ENCODE assay signal across 8 cellular contexts in the genomic region with DNA sequence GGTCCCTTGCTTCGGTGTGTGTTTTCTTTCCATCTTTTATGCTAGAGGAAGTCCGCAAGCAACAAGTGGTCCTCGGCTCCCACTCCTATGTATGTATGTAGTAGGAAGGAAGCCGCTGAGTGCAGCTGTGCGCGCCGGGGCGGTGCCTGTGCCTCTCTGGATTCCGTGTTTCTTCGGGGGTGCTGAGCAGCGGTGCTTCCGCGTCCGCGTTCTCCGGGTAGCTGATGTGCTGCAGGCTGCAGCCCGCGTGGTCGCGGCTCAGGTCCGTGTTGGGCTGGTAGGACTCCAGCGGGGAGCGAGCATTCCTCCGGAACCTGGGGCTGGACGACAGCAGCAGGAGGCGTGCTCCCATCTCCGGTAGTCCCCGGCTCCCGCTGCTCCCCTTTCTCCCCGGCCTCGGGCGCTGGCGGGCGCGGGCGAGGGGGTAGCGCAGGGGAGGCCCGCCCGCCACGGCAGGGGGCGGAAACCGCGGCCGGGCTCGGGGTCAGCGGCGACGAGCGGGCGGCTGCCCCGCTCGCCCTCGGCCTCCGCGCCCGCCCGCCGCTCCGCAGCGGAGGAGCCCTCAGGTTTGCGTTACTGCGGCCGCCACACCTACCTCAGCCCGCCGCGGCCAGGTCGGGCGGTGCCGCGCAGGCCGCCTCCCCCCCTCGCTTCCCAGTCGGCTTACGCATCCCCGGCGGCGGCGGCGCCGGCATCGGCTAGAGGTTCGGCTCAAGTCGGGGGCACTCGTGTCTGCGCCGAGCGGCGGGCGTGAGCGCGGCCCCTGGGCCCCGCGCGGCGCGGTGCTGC. TPM values are rescaled to one million over a fixed set of nuclear protein-coding genes. Genes with fewer than 3 reads are reported as not detected.
DNase-seq lines count a peak whose midpoint lies in the region; ATAC-seq and TF ChIP-seq lines count a peak whose summit lies in the region.

No MANE protein-coding gene starts in this region.

- ATAC-seq in GM21717 (IDR thresholded peaks at IDR 0.05; ENCODE audit: unreplicated experiment) (peak; percentile 51), left cardiac atrium (peak; percentile 51 to 67)

- H3K4me1 ChIP-seq in ES-I3 (ENCODE audit: insufficient read depth, low read length) (peaks cover 17% of the 10 kb centered on the region), prostate gland (replicated peaks) (no peaks in the 10 kb centered on the region), urinary bladder (ENCODE audit: insufficient read depth) (peaks cover 2% of the 10 kb centered on the region)

- TF ChIP-seq CTCF in prostate gland (IDR thresholded peaks at IDR 0.05): peak in 1 of 4 experiments; percentile 18

- DNase-seq in SK-N-MC (ENCODE audit: low read depth, low spot score): no peak
- DNase-seq in left cardiac atrium: peak; percentile 67
- peak; percentile 25 for DNase-seq in prostate gland (ENCODE audit: low spot score)

- no peaks in the 10 kb centered on the region for H3K9me3 Mint-ChIP-seq in IgD-negative memory B cell
- no peaks in the 10 kb centered on the region for H3K9me3 Mint-ChIP-seq in activated naive CD8-positive, alpha-beta T cell (ENCODE audit: low read depth)

- H3K27me3 ChIP-seq in prostate gland (replicated peaks; ENCODE audit: insufficient read depth): no peaks in the 10 kb centered on the region

- H3K27ac ChIP-seq in SK-N-MC: no peak overlapping the region
- H3K27ac ChIP-seq in prostate gland: peak overlapping the region; percentile 91 to 95
- H3K27ac ChIP-seq in urinary bladder (ENCODE audit: low read depth): peak overlapping the region; percentile 81

- no peaks in the 10 kb centered on the region for H3K27me3 Mint-ChIP-seq in IgD-negative memory B cell
- no peaks in the 10 kb centered on the region for H3K27me3 Mint-ChIP-seq in activated naive CD8-positive, alpha-beta T cell

- TF ChIP-seq POLR2A in prostate gland (IDR thresholded peaks at IDR 0.05): peak; percentile 12

- no peaks in the 10 kb centered on the region for H3K9me3 ChIP-seq in ES-I3 (ENCODE audit: control insufficient read depth, insufficient read depth, low read length)
- H3K9me3 ChIP-seq in SK-N-MC (ENCODE audit: low read depth, low read length): no peaks in the 10 kb centered on the region
- no peaks in the 10 kb centered on the region for H3K9me3 ChIP-seq in prostate gland

- peak overlapping the region; percentile 92 to 99 (median 96) for H3K4me3 Mint-ChIP-seq in IgD-negative memory B cell
- H3K4me3 Mint-ChIP-seq in activated naive CD8-positive, alpha-beta T cell: peak overlapping the region; percentile 89

- H3K36me3 ChIP-seq in ES-I3 (ENCODE audit: insufficient read depth, low read length) (no peaks in the 10 kb centered on the region), SK-N-MC (ENCODE audit: insufficient read depth, low read length) (0 out of 2 replicates have a peak, but pooled peaks cover 2% of the 10 kb centered on the region), prostate gland (no peaks in the 10 kb centered on the region), urinary bladder (ENCODE audit: insufficient read depth) (no peaks in the 10 kb centered on the region)

- peaks cover 2% of the 10 kb centered on the region for H3K36me3 Mint-ChIP-seq in IgD-negative memory B cell
- peaks cover 9% of the 10 kb centered on the region for H3K36me3 Mint-ChIP-seq in activated naive CD8-positive, alpha-beta T cell

- H3K9ac ChIP-seq in ES-I3 (ENCODE audit: low read depth, low read length) (peak overlapping the region; percentile 73), SK-N-MC (ENCODE audit: insufficient read length) (peak overlapping the region; percentile 60)

- intact Hi-C loops in left cardiac atrium (cut with DNase I) (no loop called here), prostate gland (cut with DNase I) (loop anchor here (5.0 kb wide), 1 partner anchor 79 kb away; a partner anchor contains a TSS)

- H3K4me3 ChIP-seq in SK-N-MC: peak overlapping the region; percentile 93
- peak overlapping the region; percentile 67 to 79 for H3K4me3 ChIP-seq in prostate gland
- peak overlapping the region; percentile 65 for H3K4me3 ChIP-seq in urinary bladder (ENCODE audit: low read depth, low read length)

- peak overlapping the region; percentile 83 to 96 (median 96) for H3K27ac Mint-ChIP-seq in IgD-negative memory B cell
- peak overlapping the region; percentile 86 for H3K27ac Mint-ChIP-seq in activated naive CD8-positive, alpha-beta T cell

- WGBS in prostate gland: 2% methylated on average over 45 of the region's 96 CpGs
- WGBS in urinary bladder: under 1% methylated on average over 96 of the region's 96 CpGs

- H3K4me1 Mint-ChIP-seq in IgD-negative memory B cell: peaks cover 36 to 46% (median 37%) of the 10 kb centered on the region in 3 donors
- H3K4me1 Mint-ChIP-seq in activated naive CD8-positive, alpha-beta T cell (ENCODE audit: low read depth): peaks cover 65% of the 10 kb centered on the region

RNA-seq across cellular contexts. Expression of a gene that starts 0.5 kb away (rescaled TPM):
- polyA plus RNA-seq in IgD-negative memory B cell (2.1 TPM), urinary bladder (1.1 TPM)
- total RNA-seq in left cardiac atrium (1 to 10 TPM in 1 of 2 donors, under 1 TPM in 1; 0.92 to 1.4 TPM), prostate gland (1 to 10 TPM; 2.5 to 2.6 TPM), urinary bladder (2.2 TPM)

RNA-seq across cellular contexts. Expression of a gene that starts 0.7 kb away (rescaled TPM):
- polyA plus RNA-seq in IgD-negative memory B cell (6.2 TPM), urinary bladder (2.9 TPM)
- total RNA-seq in left cardiac atrium (1 to 10 TPM; 4.7 to 7.0 TPM), prostate gland (10 to 100 TPM in 1 of 2 donors, 1 to 10 TPM in 1; 7.7 to 13.3 TPM), urinary bladder (20.4 TPM)
